ENCODE assay signal across 1 cellular context in the genomic region with DNA sequence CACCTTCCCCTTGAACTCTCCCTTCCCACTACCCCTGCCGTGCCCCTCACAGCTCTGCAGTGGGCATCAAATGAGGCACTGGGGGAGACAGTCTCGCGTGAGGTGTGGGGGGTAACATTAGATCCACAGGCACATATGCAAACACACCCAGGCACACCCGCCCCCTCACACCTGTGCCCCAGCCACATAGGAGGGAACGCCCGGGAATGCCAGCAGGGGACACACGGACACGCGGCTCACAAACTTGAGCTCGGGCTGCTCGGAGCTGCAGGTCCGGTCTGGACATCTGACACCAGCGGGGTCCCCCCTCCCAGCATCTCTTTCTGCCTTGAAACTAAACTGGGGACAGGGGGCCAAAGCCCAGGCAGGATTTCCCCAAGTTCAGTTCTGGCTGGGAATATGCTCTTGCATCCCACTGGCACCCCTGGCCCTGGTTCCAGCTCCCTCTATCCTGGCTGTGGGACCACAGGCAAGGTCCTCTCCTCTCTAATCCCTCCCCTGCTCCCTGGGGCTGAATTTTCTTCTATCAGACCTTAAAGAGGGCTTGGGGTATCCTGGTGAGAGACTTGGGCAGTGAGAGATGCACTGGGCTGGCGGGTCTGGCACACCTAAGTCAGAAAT.
A peak's percentile ranks its signal among the peaks of the same experiment; 100 is the strongest.
TF ChIP-seq lines count a peak whose summit lies in the region.

No MANE protein-coding gene starts in this region.

TF ChIP-seq in HEK293, 187 proteins besides CTCF, POLR2A, EP300 and RAD21 (continued from another document):
- TF ChIP-seq, protein P1, sequence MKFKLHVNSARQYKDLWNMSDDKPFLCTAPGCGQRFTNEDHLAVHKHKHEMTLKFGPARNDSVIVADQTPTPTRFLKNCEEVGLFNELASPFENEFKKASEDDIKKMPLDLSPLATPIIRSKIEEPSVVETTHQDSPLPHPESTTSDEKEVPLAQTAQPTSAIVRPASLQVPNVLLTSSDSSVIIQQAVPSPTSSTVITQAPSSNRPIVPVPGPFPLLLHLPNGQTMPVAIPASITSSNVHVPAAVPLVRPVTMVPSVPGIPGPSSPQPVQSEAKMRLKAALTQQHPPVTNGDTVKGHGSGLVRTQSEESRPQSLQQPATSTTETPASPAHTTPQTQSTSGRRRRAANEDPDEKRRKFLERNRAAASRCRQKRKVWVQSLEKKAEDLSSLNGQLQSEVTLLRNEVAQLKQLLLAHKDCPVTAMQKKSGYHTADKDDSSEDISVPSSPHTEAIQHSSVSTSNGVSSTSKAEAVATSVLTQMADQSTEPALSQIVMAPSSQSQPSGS (tag by site-specific recombination; IDR thresholded peaks at IDR 0.05; ENCODE audit: low read depth), result no peak
- TF ChIP-seq GLIS2 (tag by site-specific recombination; IDR thresholded peaks at IDR 0.05) (peak; percentile 33), ZIC2 (tag by site-specific recombination; IDR thresholded peaks at IDR 0.05) (peak; percentile 24), ZFHX2 (tag by site-specific recombination; conservative IDR thresholded peaks at IDR 0.05) (peak; percentile 63), EGR2 (tag by site-specific recombination; IDR thresholded peaks at IDR 0.05; ENCODE audit: low read depth) (peak; percentile 54; the same call in 1 of the 2 replicates), KLF1 (tag by site-specific recombination; IDR thresholded peaks at IDR 0.05) (peak; percentile 50), ZNF335 (tag by site-specific recombination; conservative IDR thresholded peaks at IDR 0.05) (peak; percentile 10)
- TF ChIP-seq, protein P2, sequence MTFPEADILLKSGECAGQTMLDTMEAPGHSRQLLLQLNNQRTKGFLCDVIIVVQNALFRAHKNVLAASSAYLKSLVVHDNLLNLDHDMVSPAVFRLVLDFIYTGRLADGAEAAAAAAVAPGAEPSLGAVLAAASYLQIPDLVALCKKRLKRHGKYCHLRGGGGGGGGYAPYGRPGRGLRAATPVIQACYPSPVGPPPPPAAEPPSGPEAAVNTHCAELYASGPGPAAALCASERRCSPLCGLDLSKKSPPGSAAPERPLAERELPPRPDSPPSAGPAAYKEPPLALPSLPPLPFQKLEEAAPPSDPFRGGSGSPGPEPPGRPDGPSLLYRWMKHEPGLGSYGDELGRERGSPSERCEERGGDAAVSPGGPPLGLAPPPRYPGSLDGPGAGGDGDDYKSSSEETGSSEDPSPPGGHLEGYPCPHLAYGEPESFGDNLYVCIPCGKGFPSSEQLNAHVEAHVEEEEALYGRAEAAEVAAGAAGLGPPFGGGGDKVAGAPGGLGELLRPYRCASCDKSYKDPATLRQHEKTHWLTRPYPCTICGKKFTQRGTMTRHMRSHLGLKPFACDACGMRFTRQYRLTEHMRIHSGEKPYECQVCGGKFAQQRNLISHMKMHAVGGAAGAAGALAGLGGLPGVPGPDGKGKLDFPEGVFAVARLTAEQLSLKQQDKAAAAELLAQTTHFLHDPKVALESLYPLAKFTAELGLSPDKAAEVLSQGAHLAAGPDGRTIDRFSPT (tag by site-specific recombination; IDR thresholded peaks at IDR 0.05), result peak; percentile 40; the same call in 1 of the 2 replicates
- TF ChIP-seq, protein P3, sequence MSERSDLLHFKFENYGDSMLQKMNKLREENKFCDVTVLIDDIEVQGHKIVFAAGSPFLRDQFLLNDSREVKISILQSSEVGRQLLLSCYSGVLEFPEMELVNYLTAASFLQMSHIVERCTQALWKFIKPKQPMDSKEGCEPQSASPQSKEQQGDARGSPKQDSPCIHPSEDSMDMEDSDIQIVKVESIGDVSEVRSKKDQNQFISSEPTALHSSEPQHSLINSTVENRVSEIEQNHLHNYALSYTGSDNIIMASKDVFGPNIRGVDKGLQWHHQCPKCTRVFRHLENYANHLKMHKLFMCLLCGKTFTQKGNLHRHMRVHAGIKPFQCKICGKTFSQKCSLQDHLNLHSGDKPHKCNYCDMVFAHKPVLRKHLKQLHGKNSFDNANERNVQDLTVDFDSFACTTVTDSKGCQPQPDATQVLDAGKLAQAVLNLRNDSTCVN (tag by site-specific recombination; optimal IDR thresholded peaks at IDR 0.05), result peak; percentile 18
- TF ChIP-seq, protein P4, sequence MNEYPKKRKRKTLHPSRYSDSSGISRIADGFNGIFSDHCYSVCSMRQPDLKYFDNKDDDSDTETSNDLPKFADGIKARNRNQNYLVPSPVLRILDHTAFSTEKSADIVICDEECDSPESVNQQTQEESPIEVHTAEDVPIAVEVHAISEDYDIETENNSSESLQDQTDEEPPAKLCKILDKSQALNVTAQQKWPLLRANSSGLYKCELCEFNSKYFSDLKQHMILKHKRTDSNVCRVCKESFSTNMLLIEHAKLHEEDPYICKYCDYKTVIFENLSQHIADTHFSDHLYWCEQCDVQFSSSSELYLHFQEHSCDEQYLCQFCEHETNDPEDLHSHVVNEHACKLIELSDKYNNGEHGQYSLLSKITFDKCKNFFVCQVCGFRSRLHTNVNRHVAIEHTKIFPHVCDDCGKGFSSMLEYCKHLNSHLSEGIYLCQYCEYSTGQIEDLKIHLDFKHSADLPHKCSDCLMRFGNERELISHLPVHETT (tag by site-specific recombination; IDR thresholded peaks at IDR 0.05), result no peak
TF ChIP-seq in HEK293: peak in this region for 8.
